In the genomic region with DNA sequence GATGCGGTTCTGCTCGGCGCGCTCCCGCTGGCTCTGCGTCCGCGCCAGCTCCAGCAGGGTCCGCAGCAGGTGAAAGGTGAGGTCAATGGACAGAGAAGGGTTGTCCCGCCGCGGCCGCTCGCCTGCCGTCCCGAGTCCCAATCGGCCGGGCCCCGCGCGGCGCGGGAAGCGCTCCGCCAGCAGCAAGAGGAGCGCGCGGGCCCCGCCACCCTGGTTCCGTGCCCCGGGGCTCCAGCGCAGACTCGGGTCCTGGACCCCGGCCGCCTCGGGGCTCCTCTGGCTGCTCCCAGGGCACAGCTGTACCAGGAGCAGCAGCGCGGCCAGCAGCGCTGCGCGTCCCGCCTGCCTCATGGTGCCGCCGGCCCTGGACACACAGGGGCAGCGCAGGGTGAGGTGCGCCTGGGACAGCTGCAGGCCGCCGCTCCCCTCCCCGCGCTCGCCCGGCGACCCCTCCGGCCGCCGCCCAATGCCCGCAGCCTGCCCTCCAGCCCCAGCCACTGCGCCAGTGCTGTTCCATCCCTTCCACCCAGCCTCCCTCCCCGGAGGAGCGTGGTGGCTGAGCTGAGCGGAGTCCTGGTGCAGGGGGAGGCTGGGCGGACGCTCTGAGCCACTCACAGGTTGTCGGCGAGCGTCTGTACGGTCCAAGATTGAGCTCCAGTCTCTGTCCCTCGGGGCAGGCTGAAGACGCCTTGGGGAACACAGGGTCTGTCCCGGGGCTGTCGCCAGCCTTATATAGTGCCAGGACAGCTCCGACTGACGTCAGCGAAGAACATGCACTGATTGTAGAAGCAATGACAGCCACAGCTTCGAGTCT, we compare ENCODE assay signal across 12 cellular contexts. TPM values are rescaled to one million over a fixed set of nuclear protein-coding genes. Genes with fewer than 3 reads are reported as not detected.
DNase-seq lines count a peak whose midpoint lies in the region; ATAC-seq, FAIRE-seq and TF ChIP-seq lines count a peak whose summit lies in the region.
"Had no signal": no experiment of that assay in that cellular context is flagged by ENCODE, and none has a peak within 500 bp of the region (broad histone marks: within the 10 kb centered on the region; RNA-seq: fewer than 3 reads in every experiment).

No MANE protein-coding gene starts in this region.

- H2AFZ ChIP-seq in H1 (ENCODE audit: low read length) = no peak overlapping the region
- no peak overlapping the region for H2AFZ ChIP-seq in neural progenitor cell (replicated peaks)

- in situ Hi-C loops in ACHN (cut with HindIII; ENCODE audit: low pct_ligation_motif_present, low pct_unique_long_range_greater_than_20kb, low sequenced_read_pairs) = no loop called here

- DNase-seq in NCI-H2171 (lab: John Stamatoyannopoulos, UW) (peak; percentile 16), H1 (ENCODE audit: low read depth in 1 of 2, low spot score in 2 of 2) (peak in 1 of 2 experiments; percentile 64), neural progenitor cell (ENCODE audit: low spot score) (peak; percentile 58), ACHN (no peak), HK-2 (ENCODE audit: unreplicated experiment) (no peak)
- DNase-seq: activated CD8-positive, alpha-beta memory T cell treated with anti-CD3 and anti-CD28 coated beads, Interleukin-2, amount 50 U/mL, for 4 hours; NCI-H526 treated with DMSO at 0.1 percent for 48 hours had no signal

- H2BK12ac ChIP-seq in H1 (ENCODE audit: low read depth, low read length) = no peak overlapping the region

- H2BK5ac ChIP-seq in H1 (ENCODE audit: low read depth, low read length) = no peak overlapping the region

- TF ChIP-seq POLR2A in H1 (IDR thresholded peaks at IDR 0.05; ENCODE audit: control extremely low read depth in 1 of 2, low read depth in 2 of 2, low read length in 2 of 2) = no peak

- H3K79me1 ChIP-seq in H1 (ENCODE audit: low read depth, low read length) = no peaks in the 10 kb centered on the region

- H3K23ac ChIP-seq in H1 (ENCODE audit: insufficient read length) = no peak overlapping the region

- 12% methylated on average over 53 of the region's 75 CpGs; no CpG with 5 or more reads in 1 of the 2 experiments for WGBS in H1 (ENCODE audit: extremely low coverage in 1 of 2, insufficient coverage in 1 of 2, insufficient read length in 1 of 2, insufficient replicate concordance in 2 of 2, low coverage in 1 of 2, low lambda C conversion rate in 2 of 2, missing lambda C conversion rate in 1 of 2), 2 experiments

- peaks cover 10% of the 10 kb centered on the region; the same call in 1 of the 2 replicates for H3K23me2 ChIP-seq in H1 (ENCODE audit: low read depth, low read length)

- H3K9me3 ChIP-seq in H1 (ENCODE audit: insufficient read depth in 2 of 2, low read depth in 1 of 2, low read length in 1 of 2) = no peaks in the 10 kb centered on the region; a peak in 1 of 4 replicates
- H3K9me3 ChIP-seq in neural progenitor cell (ENCODE audit: low read depth) = no peaks in the 10 kb centered on the region

- no peaks in the 10 kb centered on the region for H3K4me1 Mint-ChIP-seq in neural progenitor cell

- no peak overlapping the region for H2AK5ac ChIP-seq in H1 (ENCODE audit: low read depth, low read length)

- no peak for TF ChIP-seq RAD21 in H1 (IDR thresholded peaks at IDR 0.05 in 1 of 2, conservative IDR thresholded peaks at IDR 0.05 in 1 of 2; ENCODE audit: low read depth in 2 of 2, low read length in 2 of 2)

- CTCF ChIA-PET in H1 (lab: Charles Lee; ENCODE audit: partially characterized antibody) = interaction anchor here (0.7 to 11.3 kb wide), 14 partner anchors 12 to 64 kb away, joined by 3 to 128 read pairs (median 4); a partner anchor contains a TSS

- H2BK15ac ChIP-seq in H1 (ENCODE audit: low read length) = no peak overlapping the region

- H3K27ac Mint-ChIP-seq in neural progenitor cell = no peak overlapping the region

- no peak overlapping the region for H4K91ac ChIP-seq in H1 (replicated peaks; ENCODE audit: insufficient read length, low read length)

- peaks cover 31% of the 10 kb centered on the region for H3K27me3 Mint-ChIP-seq in neural progenitor cell (ENCODE audit: insufficient read depth, low read depth)

- TF ChIP-seq EP300 in H1 (IDR thresholded peaks at IDR 0.05; ENCODE audit: borderline replicate concordance in 1 of 2, low read depth in 2 of 2, low read length in 2 of 2) = no peak

- no peak overlapping the region for H4K5ac ChIP-seq in H1 (ENCODE audit: insufficient read length, low read depth, low read length)

- H3K14ac ChIP-seq in H1 (ENCODE audit: insufficient read length) = no peak overlapping the region

- H2BK120ac ChIP-seq in H1 (replicated peaks; ENCODE audit: low read depth, low read length) = no peak overlapping the region

- H3F3A ChIP-seq in neural progenitor cell (ENCODE audit: low read depth) = peaks cover 12% of the 10 kb centered on the region

- no peak overlapping the region for H3K4ac ChIP-seq in H1 (replicated peaks; ENCODE audit: insufficient read length, low read depth, low read length)

- peak overlapping the region; percentile 76; the same call in 1 of the 2 replicates for H4K8ac ChIP-seq in H1 (ENCODE audit: extremely low read depth, insufficient read depth, low read length)

- H3K9ac ChIP-seq in H1 (replicated peaks in 1 of 4; ENCODE audit: extremely low read depth in 1 of 4, low read depth in 3 of 4, low read length in 3 of 4) (no peak overlapping the region), neural progenitor cell (no peak overlapping the region)

- H3K4me2 ChIP-seq in H1 (ENCODE audit: insufficient read depth in 1 of 2, low read depth in 2 of 2, low read length in 2 of 2) (peak overlapping the region; percentile 63 to 69), neural progenitor cell (peak overlapping the region; percentile 70)

- FAIRE-seq in H1 (lab: Jason Lieb, UNC) = no peak
- FAIRE-seq: frontal cortex had no signal

- H2BK20ac ChIP-seq in H1 (ENCODE audit: low read length) = no peak overlapping the region

- peaks cover 5% of the 10 kb centered on the region for H3K36me3 Mint-ChIP-seq in neural progenitor cell

- no peak for ATAC-seq in HG03139 (IDR thresholded peaks at IDR 0.05; ENCODE audit: unreplicated experiment)

- no peak for TF ChIP-seq CTCF in H1 (IDR thresholded peaks at IDR 0.05; ENCODE audit: control extremely low read depth in 1 of 3, insufficient read depth in 1 of 3, low read depth in 1 of 3, low read length in 3 of 3)
- TF ChIP-seq CTCF in neural progenitor cell (IDR thresholded peaks at IDR 0.05) = no peak

- H3K4me3 Mint-ChIP-seq in neural progenitor cell = peak overlapping the region; percentile 30

- H3K79me2 ChIP-seq in H1 (ENCODE audit: control insufficient read depth in 1 of 2, insufficient read depth in 2 of 2, low read length in 2 of 2) (no peaks in the 10 kb centered on the region), neural progenitor cell (ENCODE audit: low read depth) (no peaks in the 10 kb centered on the region)

- H3K4me3 ChIP-seq in H1 (ENCODE audit: extremely low read depth in 1 of 4, insufficient read depth in 2 of 4, low read depth in 3 of 4, low read length in 4 of 4) = peak overlapping the region in 3 of 4 experiments; percentile 26 to 51 (median 34); a peak in 4 of 8 replicates
- H3K4me3 ChIP-seq in neural progenitor cell = peak overlapping the region; percentile 17

- no peak overlapping the region for H3K18ac ChIP-seq in H1 (ENCODE audit: extremely low read depth, low read length)

- no peak overlapping the region for H3K56ac ChIP-seq in H1 (replicated peaks; ENCODE audit: insufficient read length, low read depth, low read length)

- no peak overlapping the region for H3K27ac ChIP-seq in H1 (ENCODE audit: low read depth, low read length)
- no peak overlapping the region for H3K27ac ChIP-seq in neural progenitor cell

- H3K36me3 ChIP-seq in H1 (ENCODE audit: control insufficient read depth in 2 of 4, insufficient read depth in 4 of 4, low read length in 3 of 4) (peaks cover 0 to 4% (median 0%) of the 10 kb centered on the region in 4 experiments; a peak in 1 of 8 replicates), neural progenitor cell (no peaks in the 10 kb centered on the region)

- H3K27me3 ChIP-seq in H1 (replicated peaks in 1 of 4; ENCODE audit: control insufficient read depth in 3 of 4, extremely low read depth in 1 of 4, insufficient read depth in 3 of 4, low read length in 3 of 4) (peaks cover 29 to 41% (median 39%) of the 10 kb centered on the region in 4 experiments), neural progenitor cell (peaks cover 49% of the 10 kb centered on the region)

- POLR2A ChIA-PET in H1 (lab: Charles Lee; ENCODE audit: partially characterized antibody) = interaction anchor here (0.7 to 8.8 kb wide), 11 partner anchors 13 to 196 kb away, joined by 3 to 105 read pairs (median 5); a partner anchor contains a TSS

- H3K9me3 Mint-ChIP-seq in neural progenitor cell = no peaks in the 10 kb centered on the region

- H3K4me1 ChIP-seq in H1 (replicated peaks in 1 of 4; ENCODE audit: control insufficient read depth in 3 of 4, insufficient read depth in 4 of 4, low read length in 3 of 4) (peaks cover 0 to 28% (median 14%) of the 10 kb centered on the region in 4 experiments; a peak in 5 of 7 replicates), neural progenitor cell (peaks cover 12% of the 10 kb centered on the region)

- H4K20me1 ChIP-seq in H1 (replicated peaks in 1 of 2; ENCODE audit: control insufficient read depth in 1 of 2, insufficient read depth in 2 of 2, low read length in 2 of 2) (peaks cover 4 to 11% of the 10 kb centered on the region in 2 experiments), neural progenitor cell (ENCODE audit: low read depth) (peaks cover 37% of the 10 kb centered on the region)

RNA-seq across cellular contexts. Expression of a gene that starts 0.5 kb away (rescaled TPM):
- total RNA-seq in H1 (2021; fragmentation: NEBNext Ultra II Directional; extraction: Animal tissue kit (Norgen Biotek cat#: 25700)) = not detected in 2 replicates
- 0.35 and 0.93 TPM in 2 replicates for polyA plus RNA-seq in H1 (2011; rRNA removed)
- 0.58 TPM for polyA plus RNA-seq in H1 (2011; cell fraction: cytosol; rRNA removed)
- polyA plus RNA-seq in H1 (2011; cell fraction: nucleus; rRNA removed) = 1.6 TPM
- 0.38 to 0.58 TPM (median 0.43 TPM) in 3 of 4 replicates, not detected in the other for polyA plus RNA-seq in H1 (2012, experiment 1 of 2)
- not detected for polyA plus RNA-seq in H1 (2012, experiment 2 of 2)
- polyA plus RNA-seq in H1 (2013, experiment 1 of 2) = 0.28 TPM
- polyA plus RNA-seq in H1 (2013, experiment 2 of 2) = 0.15 TPM
- not detected in 2 replicates for polyA minus RNA-seq in H1 (2011; rRNA and poly(A)+ RNA removed)
- polyA minus RNA-seq in H1 (2011; cell fraction: cytosol; rRNA and poly(A)+ RNA removed) = not detected
- not detected for polyA minus RNA-seq in H1 (2011; cell fraction: nucleus; rRNA and poly(A)+ RNA removed)
- 0.56 and 1.2 TPM in 2 replicates for total RNA-seq in neural progenitor cell (ENCODE audit: low replicate concordance)

RNA-seq across cellular contexts. Expression of a gene that starts 15.1 kb away (rescaled TPM):
- total RNA-seq in H1 (2021; fragmentation: NEBNext Ultra II Directional; extraction: Animal tissue kit (Norgen Biotek cat#: 25700)) = 45.2 and 46.1 TPM in 2 replicates
- polyA plus RNA-seq in H1 (2011; rRNA removed) = 148 and 181 TPM in 2 replicates
- 116 TPM for polyA plus RNA-seq in H1 (2011; cell fraction: cytosol; rRNA removed)
- 98.4 TPM for polyA plus RNA-seq in H1 (2011; cell fraction: nucleus; rRNA removed)
- 73.4 to 78.7 TPM (median 77.0 TPM) in 4 replicates for polyA plus RNA-seq in H1 (2012, experiment 1 of 2)
- 91.9 TPM for polyA plus RNA-seq in H1 (2012, experiment 2 of 2)
- 93.7 TPM for polyA plus RNA-seq in H1 (2013, experiment 1 of 2)
- polyA plus RNA-seq in H1 (2013, experiment 2 of 2) = 97.7 TPM
- polyA minus RNA-seq in H1 (2011; rRNA and poly(A)+ RNA removed) = 104 and 115 TPM in 2 replicates
- 27.7 TPM for polyA minus RNA-seq in H1 (2011; cell fraction: cytosol; rRNA and poly(A)+ RNA removed)
- polyA minus RNA-seq in H1 (2011; cell fraction: nucleus; rRNA and poly(A)+ RNA removed) = 39.2 TPM
- 71.4 and 78.0 TPM in 2 replicates for total RNA-seq in neural progenitor cell (ENCODE audit: low replicate concordance)

RNA-seq across cellular contexts. Expression of a gene that starts 25.5 kb away (rescaled TPM):
- total RNA-seq in H1 (2021; fragmentation: NEBNext Ultra II Directional; extraction: Animal tissue kit (Norgen Biotek cat#: 25700)) = 3.9 and 4.2 TPM in 2 replicates
- polyA plus RNA-seq in H1 (2011; rRNA removed) = 5.8 and 6.1 TPM in 2 replicates
- polyA plus RNA-seq in H1 (2011; cell fraction: cytosol; rRNA removed) = 7.8 TPM
- 12.0 TPM for polyA plus RNA-seq in H1 (2011; cell fraction: nucleus; rRNA removed)
- 4.3 to 7.4 TPM (median 6.5 TPM) in 4 replicates for polyA plus RNA-seq in H1 (2012, experiment 1 of 2)
- 3.4 TPM for polyA plus RNA-seq in H1 (2012, experiment 2 of 2)
- 2.9 TPM for polyA plus RNA-seq in H1 (2013, experiment 1 of 2)
- polyA plus RNA-seq in H1 (2013, experiment 2 of 2) = 2.2 TPM
- 4.3 and 5.3 TPM in 2 replicates for polyA minus RNA-seq in H1 (2011; rRNA and poly(A)+ RNA removed)
- polyA minus RNA-seq in H1 (2011; cell fraction: cytosol; rRNA and poly(A)+ RNA removed) = 1.8 TPM
- 2.7 TPM for polyA minus RNA-seq in H1 (2011; cell fraction: nucleus; rRNA and poly(A)+ RNA removed)
- total RNA-seq in neural progenitor cell (ENCODE audit: low replicate concordance) = 0.12 TPM in 1 of 2 replicates, not detected in the other
- total RNA-seq: frontal cortex; T-helper 2 cell treated with Interferon-gamma antibody and Interleukin-4, amounts not matched to agents 100 ng/mL and 5 ng/mL, for 36 hours; temporal lobe had no signal

RNA-seq across cellular contexts. Expression of a gene that starts 32.5 kb away (rescaled TPM):
- total RNA-seq in H1 (2021; fragmentation: NEBNext Ultra II Directional; extraction: Animal tissue kit (Norgen Biotek cat#: 25700)) = 1.4 TPM in 2 replicates
- 0.75 and 0.83 TPM in 2 replicates for polyA plus RNA-seq in H1 (2011; rRNA removed)
- 1.0 TPM for polyA plus RNA-seq in H1 (2011; cell fraction: cytosol; rRNA removed)
- polyA plus RNA-seq in H1 (2011; cell fraction: nucleus; rRNA removed) = 2.6 TPM
- 0.86 to 1.3 TPM (median 1.1 TPM) in 4 replicates for polyA plus RNA-seq in H1 (2012, experiment 1 of 2)
- polyA plus RNA-seq in H1 (2012, experiment 2 of 2) = 0.18 TPM
- polyA plus RNA-seq in H1 (2013, experiment 1 of 2) = 0.51 TPM
- polyA plus RNA-seq in H1 (2013, experiment 2 of 2) = 0.63 TPM
- 0.60 and 1.7 TPM in 2 replicates for polyA minus RNA-seq in H1 (2011; rRNA and poly(A)+ RNA removed)
- 1.2 TPM for polyA minus RNA-seq in H1 (2011; cell fraction: cytosol; rRNA and poly(A)+ RNA removed)
- 1.00 TPM for polyA minus RNA-seq in H1 (2011; cell fraction: nucleus; rRNA and poly(A)+ RNA removed)
- not detected in 2 replicates for total RNA-seq in neural progenitor cell (ENCODE audit: low replicate concordance)
- total RNA-seq: frontal cortex; myocyte; T-helper 2 cell treated with Interferon-gamma antibody and Interleukin-4, amounts not matched to agents 100 ng/mL and 5 ng/mL, for 36 hours; temporal lobe had no signal

RNA-seq across cellular contexts. Expression of a gene that starts 44.9 kb away (rescaled TPM):
- 15.2 and 16.1 TPM in 2 replicates for total RNA-seq in H1 (2021; fragmentation: NEBNext Ultra II Directional; extraction: Animal tissue kit (Norgen Biotek cat#: 25700))
- 30.7 and 48.7 TPM in 2 replicates for polyA plus RNA-seq in H1 (2011; rRNA removed)
- 26.6 TPM for polyA plus RNA-seq in H1 (2011; cell fraction: cytosol; rRNA removed)
- polyA plus RNA-seq in H1 (2011; cell fraction: nucleus; rRNA removed) = 50.1 TPM
- polyA plus RNA-seq in H1 (2012, experiment 1 of 2) = 9.2 to 18.3 TPM (median 16.3 TPM) in 4 replicates
- 11.6 TPM for polyA plus RNA-seq in H1 (2012, experiment 2 of 2)
- polyA plus RNA-seq in H1 (2013, experiment 1 of 2) = 11.0 TPM
- 13.3 TPM for polyA plus RNA-seq in H1 (2013, experiment 2 of 2)
- polyA minus RNA-seq in H1 (2011; rRNA and poly(A)+ RNA removed) = 8.9 and 11.3 TPM in 2 replicates
- polyA minus RNA-seq in H1 (2011; cell fraction: cytosol; rRNA and poly(A)+ RNA removed) = 13.8 TPM
- polyA minus RNA-seq in H1 (2011; cell fraction: nucleus; rRNA and poly(A)+ RNA removed) = 11.0 TPM
- total RNA-seq in neural progenitor cell (ENCODE audit: low replicate concordance) = 0.56 and 1.4 TPM in 2 replicates

Comparison
In these comparisons a context has a peak if more than half of its experiments do, and no peak if none do; other contexts are left out.
1. DNase-seq: peak in NCI-H2171 (single experiment) and neural progenitor cell (single experiment); none in ACHN (single experiment) and HK-2 (single experiment).